In the genomic region with DNA sequence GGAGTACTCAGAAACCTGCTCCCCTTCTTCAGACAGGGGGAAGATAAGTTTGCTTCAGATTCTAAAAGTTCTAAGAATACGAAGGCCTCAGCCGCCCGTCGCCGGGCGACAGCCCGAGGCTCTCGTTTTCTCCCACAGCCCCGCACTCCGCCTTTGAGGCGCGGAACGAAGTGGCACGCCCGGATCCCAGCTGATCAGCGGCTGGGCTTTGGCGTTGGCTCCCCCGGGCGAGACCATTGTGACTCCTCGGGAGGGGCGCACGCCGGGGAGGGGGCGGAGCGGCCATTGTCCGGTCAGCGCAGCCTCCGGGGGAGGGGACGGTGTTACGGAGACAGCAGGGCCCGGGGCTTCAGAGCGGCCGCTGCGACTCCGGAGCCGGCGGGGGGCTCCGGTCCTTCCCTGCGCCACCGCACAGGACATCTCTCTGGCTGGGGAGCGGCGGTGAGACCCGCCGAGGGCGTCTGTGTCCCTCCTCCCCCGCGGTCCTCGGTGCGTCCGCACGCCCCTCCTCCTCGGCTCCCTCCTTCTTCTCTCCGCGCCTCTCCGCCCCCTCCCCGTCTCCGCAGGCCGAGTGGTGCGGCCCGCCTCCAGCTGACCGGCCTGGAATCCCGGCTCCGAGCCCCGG, we compare ENCODE assay signal across 8 cellular contexts. TPM values are rescaled to one million over a fixed set of nuclear protein-coding genes. Genes with fewer than 3 reads are reported as not detected.
DNase-seq lines count a peak whose midpoint lies in the region; ATAC-seq and TF ChIP-seq lines count a peak whose summit lies in the region.

TSS of gene ZFAND3 (plus strand) at position 551 of the 625 bp plus-strand sequence. CDS start 219 bp downstream, outside the sequence.

- no peaks in the 10 kb centered on the region for H3K9me3 ChIP-seq in HAP-1
- H3K9me3 ChIP-seq in MG63, result no peaks in the 10 kb centered on the region

- no peak for TF ChIP-seq CTCF in fibroblast of the aortic adventitia (IDR thresholded peaks at IDR 0.05; ENCODE audit: insufficient read depth, low read length)
- no peak for TF ChIP-seq CTCF in nephron (IDR thresholded peaks at IDR 0.05; ENCODE audit: unreplicated experiment in 3 of 3)

- peaks cover 53% of the 10 kb centered on the region for H3K4me1 Mint-ChIP-seq in nephron

- no peaks in the 10 kb centered on the region for H3K27me3 Mint-ChIP-seq in nephron (ENCODE audit: low read depth)

- H3K27me3 ChIP-seq in HAP-1 (ENCODE audit: low read depth) (no peaks in the 10 kb centered on the region), MG63 (no peaks in the 10 kb centered on the region)

- H3K36me3 Mint-ChIP-seq in nephron (ENCODE audit: low read depth), result no peaks in the 10 kb centered on the region

- DNase-seq in ELR (ENCODE audit: low read depth) (peak; percentile 98), HAP-1 (ENCODE audit: low spot score in 2 of 2) (peak; percentile 91 to 97), MG63 (peak; percentile 96), SHP77 treated with DMSO at 0.1 percent for 48 hours (lab: John Stamatoyannopoulos, UW) (peak; percentile 84), fibroblast of the aortic adventitia (ENCODE audit: low read depth) (peak; percentile 97)
- peak; percentile 97 for DNase-seq in activated effector memory CD4-positive, alpha-beta T cell treated with anti-CD3 and anti-CD28 coated beads, Interleukin-2, amount 50 U/mL, for 16 hours
- DNase-seq in stimulated activated naive CD8-positive, alpha-beta T cell treated with anti-CD3 and anti-CD28 coated beads, Interleukin-15, Interleukin-2, amounts not matched to agents 100 U/mL and 50 U/mL, for 24 hours, result peak; percentile 97

- in situ Hi-C loops in HAP-1 (cut with MboI; ENCODE audit: low sequenced_read_pairs), result no loop called here

- H3K4me1 ChIP-seq in HAP-1, result peaks cover 44% of the 10 kb centered on the region

- no peaks in the 10 kb centered on the region for H3K9me3 Mint-ChIP-seq in nephron

- H3K4me3 ChIP-seq in HAP-1, result peak within 1 kb of the TSS; percentile 94
- peak within 1 kb of the TSS; percentile 98 for H3K4me3 ChIP-seq in MG63
- H3K4me3 ChIP-seq in fibroblast of the aortic adventitia (ENCODE audit: low read depth, low read length), result peak within 1 kb of the TSS; percentile 84

- H3K36me3 ChIP-seq in HAP-1 (replicated peaks), result no peaks in the 10 kb centered on the region
- H3K36me3 ChIP-seq in MG63, result peaks cover 9% of the 10 kb centered on the region

- peak; percentile 83 for ATAC-seq in stimulated activated naive CD8-positive, alpha-beta T cell treated with anti-CD3 and anti-CD28 coated beads, Interleukin-15, Interleukin-2, amounts not matched to agents 100 U/mL and 50 U/mL, for 24 hours

- peak within 1 kb of the TSS; percentile 97 to 99 (median 98) for H3K4me3 Mint-ChIP-seq in nephron

- peak within 1 kb of the TSS; percentile 100 for H3K27ac Mint-ChIP-seq in nephron

RNA-seq across cellular contexts. Expression of gene ZFAND3, which starts in this region (rescaled TPM):
- 26.2 and 31.0 TPM in 2 replicates for total RNA-seq in MG63 (2014; rRNA removed; shearing (Covaris generic); ENCODE audit: low replicate concordance)
- total RNA-seq in fibroblast of the aortic adventitia (ENCODE audit: low replicate concordance), result 14.0 and 31.3 TPM in 2 replicates

Comparison
In these comparisons a context has a peak if more than half of its experiments do, and no peak if none do; other contexts are left out.
1. Peak in every context shown above with its lines: DNase-seq, ATAC-seq and H3K4me3 ChIP-seq.